Comparison of ENCODE assay signal across 2 cellular contexts in genomic region chr19:6531956-6532243, GRCh38.
TF ChIP-seq lines count a peak whose summit lies in the region.

No MANE protein-coding gene starts in this region.

TF ChIP-seq in GM12891, 5 proteins besides CTCF, POLR2A, EP300 and RAD21:
- TF ChIP-seq PAX5 (IDR thresholded peaks at IDR 0.05; ENCODE audit: insufficient read depth, low read length, severe bottlenecking) (no peak), POLR2AphosphoS5 (IDR thresholded peaks at IDR 0.05; ENCODE audit: low read depth, low read length) (no peak), SPI1 (IDR thresholded peaks at IDR 0.05; ENCODE audit: low read depth, low read length) (peak; percentile 77), TAF1 (IDR thresholded peaks at IDR 0.05; ENCODE audit: low read depth, low read length) (no peak)

TF ChIP-seq in H1, 55 proteins besides CTCF, POLR2A, EP300 and RAD21:
- TF ChIP-seq TCF12 (IDR thresholded peaks at IDR 0.05; ENCODE audit: low read depth, low read length) (no peak), TBP (IDR thresholded peaks at IDR 0.05; ENCODE audit: low read depth, low read length) (no peak), SP4 (IDR thresholded peaks at IDR 0.05; ENCODE audit: low read length) (no peak), SP2 (IDR thresholded peaks at IDR 0.05; ENCODE audit: low read length) (no peak), KDM5A (IDR thresholded peaks at IDR 0.05; ENCODE audit: low read length) (no peak), CHD2 (IDR thresholded peaks at IDR 0.05; ENCODE audit: low read length) (no peak), SIX5 (IDR thresholded peaks at IDR 0.05; ENCODE audit: low read depth, low read length) (no peak), SUZ12 (IDR thresholded peaks at IDR 0.05; ENCODE audit: low read length) (peak; percentile 18; the same call in 1 of the 2 replicates), KDM1A (IDR thresholded peaks at IDR 0.05; ENCODE audit: borderline replicate concordance, low read length) (no peak), EZH2 (IDR thresholded peaks at IDR 0.05; ENCODE audit: low read depth, low read length, severe bottlenecking) (peak; percentile 4), SIRT6 (IDR thresholded peaks at IDR 0.05; ENCODE audit: low read length) (no peak)
